In the genomic region with DNA sequence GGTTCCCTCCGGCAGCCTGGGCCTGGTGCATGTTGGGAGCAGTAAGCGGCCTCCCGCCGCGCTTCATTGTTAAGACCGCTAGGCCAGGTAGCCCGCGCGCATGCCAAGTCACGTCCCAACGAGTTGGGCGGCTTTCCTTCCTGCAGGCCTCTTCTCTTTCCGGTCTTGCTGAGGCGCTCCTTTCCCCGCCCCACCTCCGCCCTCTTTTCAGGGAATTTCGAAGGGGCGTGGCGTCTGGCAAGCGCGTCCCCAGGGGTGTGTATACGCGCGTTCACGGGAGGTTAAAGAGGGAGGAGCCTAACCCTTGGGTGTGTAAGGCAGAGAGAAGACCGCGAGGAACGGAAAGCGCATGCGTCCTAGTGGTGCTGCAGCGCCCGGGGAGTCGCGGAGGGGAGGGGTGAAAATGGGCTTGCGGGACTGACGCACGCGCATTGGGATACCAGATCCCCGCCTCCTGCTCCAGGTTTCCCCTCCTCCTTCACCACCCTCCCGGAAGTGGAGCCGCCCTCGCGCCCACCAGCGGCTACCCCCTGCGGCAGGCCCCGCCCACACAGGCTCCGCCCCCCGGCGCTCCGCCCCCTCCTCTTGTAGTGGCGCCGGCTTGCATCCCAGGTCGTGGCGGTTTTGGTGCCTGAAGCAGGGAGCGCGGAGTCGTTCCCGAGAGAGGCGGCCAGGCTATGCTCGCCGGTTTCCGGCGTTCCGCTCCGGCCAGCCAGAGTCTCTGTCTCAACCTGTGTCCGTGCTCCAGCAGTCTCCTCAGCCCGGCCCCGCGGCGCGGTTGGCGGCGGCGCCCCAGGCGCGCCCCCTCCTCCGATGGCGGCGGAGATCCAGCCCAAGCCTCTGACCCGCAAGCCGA, we compare ENCODE assay signal across 8 cellular contexts. TPM values are rescaled to one million over a fixed set of nuclear protein-coding genes. Genes with fewer than 3 reads are reported as not detected.
DNase-seq lines count a peak whose midpoint lies in the region; ATAC-seq and TF ChIP-seq lines count a peak whose summit lies in the region.

WDFY2 (plus strand) TSS at position 588 of the 856 bp plus-strand sequence; CDS start at position 814, 226 bp downstream.

- no peaks in the 10 kb centered on the region for H3K9me3 ChIP-seq in colonic mucosa

- POLR2A ChIA-PET in BJ (lab: Charles Lee), result interaction anchor here (0.7 to 1.9 kb wide), 3 partner anchors 131 to 610 kb away, joined by 3 to 11 read pairs (median 3); partner anchors contain the start of gene INTS6

- H3K4me3 ChIP-seq in BJ (ENCODE audit: low read depth, low read length), result peak within 1 kb of the TSS; percentile 89
- H3K4me3 ChIP-seq in colonic mucosa, result peak within 1 kb of the TSS; percentile 81

- CTCF ChIA-PET in BJ (lab: Yijun Ruan, JAX), result interaction anchor here (0.6 kb wide), 1 partner anchor 1655 kb away, joined by 3 read pairs; no protein-coding TSS in a partner anchor

- TF ChIP-seq CTCF in BJ (IDR thresholded peaks at IDR 0.05; ENCODE audit: insufficient read depth, low read depth, low read length), result no peak
- TF ChIP-seq CTCF in colonic mucosa (IDR thresholded peaks at IDR 0.05), result no peak

- H3K9ac ChIP-seq in colonic mucosa (ENCODE audit: low read depth in 2 of 2, low read length in 2 of 2), result peak within 1 kb of the TSS; percentile 78

- peak within 1 kb of the TSS; percentile 80 for H3K27ac ChIP-seq in colonic mucosa
- H3K27ac ChIP-seq in layer of hippocampus (ENCODE audit: low read depth, low read length), result peak within 1 kb of the TSS; percentile 94

- H3K27me3 ChIP-seq in BJ (ENCODE audit: control insufficient read depth, insufficient read depth, low read length), result no peaks in the 10 kb centered on the region
- no peaks in the 10 kb centered on the region for H3K27me3 ChIP-seq in colonic mucosa
- no peaks in the 10 kb centered on the region for H3K27me3 ChIP-seq in layer of hippocampus (ENCODE audit: control insufficient read depth, insufficient read depth, low read length)

- ATAC-seq in HG03460 (IDR thresholded peaks at IDR 0.05; ENCODE audit: unreplicated experiment), result peak; percentile 77

- peak; percentile 100 for DNase-seq in BJ (ENCODE audit: low read depth)
- peak; percentile 74 for DNase-seq in GM19240 (ENCODE audit: insufficient read length, low spot score)
- DNase-seq in NCI-H526 (lab: John Stamatoyannopoulos, UW), result peak; percentile 100
- DNase-seq in activated CD4-positive, alpha-beta T cell treated with anti-CD3 and anti-CD28 coated beads for 48 hours, result peak; percentile 99
- peak; percentile 100 for DNase-seq in colonic mucosa
- DNase-seq in stimulated activated CD4-positive, alpha-beta T cell treated with anti-CD3 and anti-CD28 coated beads, Interleukin-1b, Interleukin-23, amount 100 ng/mL, for 4 hours (ENCODE audit: low read depth in 2 of 2), result peak; percentile 100

- no peaks in the 10 kb centered on the region for H3K4me1 ChIP-seq in colonic mucosa

- intact Hi-C loops in colonic mucosa (cut with DNase I), result loop anchor here (5.0 kb wide), 2 partner anchors 127 to 218 kb away; partner anchors contain the start of gene DHRS12

- H3K36me3 ChIP-seq in BJ (ENCODE audit: control insufficient read depth, insufficient read depth, low read length) (no peaks in the 10 kb centered on the region), colonic mucosa (no peaks in the 10 kb centered on the region)

RNA-seq across cellular contexts. Expression of gene WDFY2, which starts in this region (rescaled TPM):
- polyA plus RNA-seq in BJ (2011; rRNA removed), result 4.3 and 5.6 TPM in 2 replicates
- polyA minus RNA-seq in BJ (2011; rRNA and poly(A)+ RNA removed), result 8.9 and 9.0 TPM in 2 replicates
- 1 to 10 TPM; 2.7 to 3.3 TPM for total RNA-seq in colonic mucosa

Comparison
In these comparisons a context has a peak if more than half of its experiments do, and no peak if none do; other contexts are left out.
1. Peak in every context shown above with its lines: DNase-seq, ATAC-seq, H3K4me3 ChIP-seq and H3K27ac ChIP-seq.